In genomic region chr13:45074721-45075120, GRCh38 we compare ENCODE assay signal across 1 cellular context.
TF ChIP-seq lines count a peak whose summit lies in the region.

No MANE protein-coding gene starts in this region.

TF ChIP-seq in SK-N-SH treated with all-trans-retinoic acid at 6 μM for 48 hours, 23 proteins besides CTCF, POLR2A, EP300 and RAD21 (continued from another document):
- TF ChIP-seq TSHZ2 (CRISPR knock-in tag; IDR thresholded peaks at IDR 0.05) (no peak), CREB5 (CRISPR knock-in tag; IDR thresholded peaks at IDR 0.05; ENCODE audit: low read depth) (no peak), GLIS3 (CRISPR knock-in tag; IDR thresholded peaks at IDR 0.05) (no peak), CSDC2 (CRISPR knock-in tag; IDR thresholded peaks at IDR 0.05) (no peak)
